Comparison of ENCODE assay signal across 8 cellular contexts in genomic region chr19:10230155-10230903, GRCh38. TPM values are rescaled to one million over a fixed set of nuclear protein-coding genes. Genes with fewer than 3 reads are reported as not detected.
DNase-seq lines count a peak whose midpoint lies in the region; ATAC-seq and TF ChIP-seq lines count a peak whose summit lies in the region.

No MANE protein-coding gene starts in this region.

- H3K27ac ChIP-seq in AG04450 (ENCODE audit: low read depth, low read length): peak overlapping the region; percentile 75

- no peaks in the 10 kb centered on the region for H3K4me1 Mint-ChIP-seq in MCF 10A (ENCODE audit: insufficient read depth, unreplicated experiment)

- BruUV-seq in MCF 10A (replicated peaks; lab: Mats Ljungman, UMichigan): no TSS peak

- no peaks in the 10 kb centered on the region for H3K9me3 Mint-ChIP-seq in MCF 10A (ENCODE audit: unreplicated experiment)

- CTCF ChIA-PET in AG04450 (lab: Charles Lee): interaction anchor here (0.5 kb wide), 1 partner anchor 35 kb away, joined by 3 read pairs; no protein-coding TSS in a partner anchor
- CTCF ChIA-PET in HEK293T (lab: Yijun Ruan, JAX): no interaction called here
- CTCF ChIA-PET in MCF 10A (lab: Yijun Ruan, JAX): interaction anchor here (0.6 kb wide), 1 partner anchor 159 kb away, joined by 4 read pairs; no protein-coding TSS in a partner anchor

- DNase-seq in AG04450 (ENCODE audit: low read depth, low spot score): no peak
- no peak for DNase-seq in HEK293T (ENCODE audit: extremely low spot score)
- peak; percentile 68 for DNase-seq in T-helper 9 cell
- no peak for DNase-seq in MCF 10A (ENCODE audit: unreplicated experiment)
- peak; percentile 56 for DNase-seq in left lobe of liver (ENCODE audit: low spot score)
- peak; percentile 41 to 48 for DNase-seq in stimulated activated CD4-positive, alpha-beta T cell treated with anti-CD3 and anti-CD28 coated beads, Interleukin-2, amount 100 ng/mL, for 48 hours
- DNase-seq in NCI-H128 (lab: John Stamatoyannopoulos, UW; ENCODE audit: unreplicated experiment): no peak
- DNase-seq in KBM-7: no peak

- TF ChIP-seq CTCF in AG04450 (IDR thresholded peaks at IDR 0.05; ENCODE audit: low read depth, low read length): 0 out of 2 replicates have a peak, but pooled peaks have one; percentile 28
- no peak for TF ChIP-seq CTCF in MCF 10A (IDR thresholded peaks at IDR 0.05; ENCODE audit: unreplicated experiment)

- in situ Hi-C loops in KBM-7 (cut with MboI; ENCODE audit: low pct_unique_long_range_greater_than_20kb, low sequenced_read_pairs): no loop called here

- intact Hi-C loops in MCF 10A (cut with micrococcal nuclease): loop anchor here (1.0 kb wide), 1 partner anchor 36 kb away; the partner anchor contains the start of gene DNMT1

- no peak overlapping the region for H3K27ac Mint-ChIP-seq in MCF 10A (ENCODE audit: low read depth, unreplicated experiment)

- no peaks in the 10 kb centered on the region for H3K27me3 ChIP-seq in AG04450 (ENCODE audit: control insufficient read depth, insufficient read depth, low read length)

- peaks cover 14% of the 10 kb centered on the region; the same call in 1 of the 2 replicates for H3K9me3 ChIP-seq in AG04450 (ENCODE audit: control insufficient read depth, insufficient read depth, low read length)

- H3K4me3 ChIP-seq in AG04450 (ENCODE audit: low read depth, low read length): peak overlapping the region; percentile 89

- H3K27me3 Mint-ChIP-seq in MCF 10A (ENCODE audit: insufficient read depth, unreplicated experiment): no peaks in the 10 kb centered on the region

- ATAC-seq in left lobe of liver: no peak

- H3K4me3 Mint-ChIP-seq in MCF 10A (ENCODE audit: unreplicated experiment): peak overlapping the region; percentile 74

- H3K36me3 Mint-ChIP-seq in MCF 10A (ENCODE audit: insufficient read depth, unreplicated experiment): peaks cover 6% of the 10 kb centered on the region

- POLR2A ChIA-PET in AG04450 (lab: Yijun Ruan, JAX): no interaction called here
- POLR2A ChIA-PET in HEK293T (lab: Yijun Ruan, JAX): interaction anchor here (1.0 kb wide), 1 partner anchor 9 kb away, joined by 3 read pairs; no protein-coding TSS in a partner anchor
- POLR2A ChIA-PET in MCF 10A (lab: Yijun Ruan, JAX): interaction anchor here (1.3 kb wide), 1 partner anchor 36 kb away, joined by 5 read pairs; the partner anchor contains the start of gene DNMT1

TF ChIP-seq in HEK293T, 16 proteins besides CTCF, POLR2A, EP300 and RAD21:
- TF ChIP-seq TARDBP (IDR thresholded peaks at IDR 0.05): peak; percentile 89
- no peak for TF ChIP-seq ZNF384 (IDR thresholded peaks at IDR 0.05)

RNA-seq across cellular contexts. Expression of gene S1PR2, which starts 0.8 kb away (rescaled TPM):
- 19.7 and 25.1 TPM in 2 replicates for polyA plus RNA-seq in AG04450 (2011; rRNA removed)
- polyA minus RNA-seq in AG04450 (2011; rRNA and poly(A)+ RNA removed): 78.7 and 106 TPM in 2 replicates
- total RNA-seq in MCF 10A (2022) (0.64 and 0.89 TPM in 2 replicates), left lobe of liver (1.9 TPM)

RNA-seq across cellular contexts. Expression of gene MRPL4, which starts 21.7 kb away (rescaled TPM):
- polyA plus RNA-seq in AG04450 (2011; rRNA removed): 28.5 and 41.4 TPM in 2 replicates
- 14.1 and 20.6 TPM in 2 replicates for polyA minus RNA-seq in AG04450 (2011; rRNA and poly(A)+ RNA removed)
- total RNA-seq in MCF 10A (2022) (99.1 and 120 TPM in 2 replicates), left lobe of liver (43.3 TPM)

RNA-seq across cellular contexts. Expression of gene DNMT1, which starts 35.6 kb away (rescaled TPM):
- polyA plus RNA-seq in AG04450 (2011; rRNA removed): 54.5 and 60.7 TPM in 2 replicates
- polyA minus RNA-seq in AG04450 (2011; rRNA and poly(A)+ RNA removed): 56.4 and 66.8 TPM in 2 replicates
- 47.7 and 76.4 TPM in 2 replicates for total RNA-seq in MCF 10A (2022)
- 21.5 TPM for total RNA-seq in left lobe of liver

RNA-seq across cellular contexts. Expression of gene ICAM1, which starts 40.6 kb away (rescaled TPM):
- polyA plus RNA-seq in AG04450 (2011; rRNA removed): 40.4 and 57.0 TPM in 2 replicates
- 35.9 and 50.3 TPM in 2 replicates for polyA minus RNA-seq in AG04450 (2011; rRNA and poly(A)+ RNA removed)
- total RNA-seq in MCF 10A (2022) (3.3 and 4.6 TPM in 2 replicates), left lobe of liver (5.9 TPM)

RNA-seq across cellular contexts. Expression of gene ICAM4, which starts 56.4 kb away (rescaled TPM):
- polyA plus RNA-seq in AG04450 (2011; rRNA removed): 2.5 and 3.3 TPM in 2 replicates
- polyA minus RNA-seq in AG04450 (2011; rRNA and poly(A)+ RNA removed): 0.61 and 1.6 TPM in 2 replicates
- total RNA-seq in MCF 10A (2022): not detected in 2 replicates
- total RNA-seq in left lobe of liver: 0.15 TPM

Comparison
In these comparisons a context has a peak if more than half of its experiments do, and no peak if none do; other contexts are left out.
1. DNase-seq: peak in T-helper 9 cell (single experiment), left lobe of liver (single experiment) and stimulated activated CD4-positive, alpha-beta T cell treated with anti-CD3 and anti-CD28 coated beads, Interleukin-2, amount 100 ng/mL, for 48 hours (2 of 2); none in AG04450 (single experiment), HEK293T (single experiment), MCF 10A (single experiment), NCI-H128 (single experiment) and KBM-7 (single experiment).